In the genomic region with DNA sequence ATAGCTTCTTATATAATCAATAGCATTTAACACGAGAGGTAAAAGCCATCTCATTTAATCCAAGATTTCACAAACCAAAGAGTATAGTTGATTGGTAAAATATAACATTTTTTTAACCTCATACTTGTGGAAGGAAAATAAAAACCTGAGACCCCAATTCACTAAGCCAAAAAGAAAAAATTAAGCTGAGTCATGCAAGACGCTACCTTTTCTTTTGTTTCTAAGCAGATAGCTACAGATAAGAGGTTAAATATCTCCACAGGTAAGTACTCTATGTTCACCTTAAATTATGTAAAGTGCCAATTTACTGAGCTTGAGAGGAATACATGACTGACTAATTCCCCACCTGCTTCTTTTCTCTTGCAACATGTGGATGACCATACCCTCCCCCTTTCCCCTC, we compare ENCODE assay signal across 15 cellular contexts.
DNase-seq lines count a peak whose midpoint lies in the region; ATAC-seq and TF ChIP-seq lines count a peak whose summit lies in the region.
"Had no signal": no experiment of that assay in that cellular context is flagged by ENCODE, and none has a peak within 500 bp of the region (broad histone marks: within the 10 kb centered on the region; RNA-seq: fewer than 3 reads in every experiment).

No MANE protein-coding gene starts in this region.

- no CpG with 5 or more reads among the region's 2 CpGs for WGBS in mesendoderm (ENCODE audit: extremely low coverage, insufficient coverage, low lambda C conversion rate)

- no peaks in the 10 kb centered on the region for H3K27me3 Mint-ChIP-seq in Calu3 (ENCODE audit: unreplicated experiment)

- no TSS peak for BruUV-seq in Calu3 (replicated peaks; lab: Mats Ljungman, UMichigan)
- no TSS peak for BruUV-seq in PC-9 (replicated peaks; lab: Mats Ljungman, UMichigan)

- 0 out of 2 replicates have a peak overlapping the region, but pooled peaks have one; percentile 39 for H2AFZ ChIP-seq in PC-9

- no peaks in the 10 kb centered on the region for H3K36me3 Mint-ChIP-seq in Calu3 (ENCODE audit: insufficient read depth, unreplicated experiment)
- H3K36me3 Mint-ChIP-seq: CD14-positive monocyte; CD8-positive, alpha-beta T cell had no signal

- peak overlapping the region; percentile 14 for H3K27ac ChIP-seq in HUES48 (ENCODE audit: low read depth, low read length)
- peak overlapping the region; percentile 48 for H3K27ac ChIP-seq in PC-9
- no peak overlapping the region for H3K27ac ChIP-seq in mesendoderm (ENCODE audit: low read depth, low read length)

- H3F3A ChIP-seq in PC-9 (ENCODE audit: insufficient read depth, low read depth), result no peaks in the 10 kb centered on the region

- peak overlapping the region; percentile 51 for H3K4me2 ChIP-seq in PC-9
- H3K4me2 ChIP-seq in mesendoderm (ENCODE audit: low read length), result no peak overlapping the region

- no peak overlapping the region for H2BK120ac ChIP-seq in mesendoderm (ENCODE audit: low read depth, low read length)

- peaks cover 3% of the 10 kb centered on the region for H3K9me3 Mint-ChIP-seq in Calu3 (ENCODE audit: low read depth, unreplicated experiment)

- intact Hi-C loops in Calu3 (cut with micrococcal nuclease; ENCODE audit: unreplicated experiment), result no loop called here
- intact Hi-C loops in PC-9 (cut with micrococcal nuclease; ENCODE audit: unreplicated experiment), result no loop called here

- H3K79me2 ChIP-seq in PC-9 (ENCODE audit: low read depth), result no peaks in the 10 kb centered on the region
- no peaks in the 10 kb centered on the region for H3K79me2 ChIP-seq in mesendoderm (ENCODE audit: control insufficient read depth, insufficient read depth, low read length)

- no peak overlapping the region for H2AK5ac ChIP-seq in mesendoderm (ENCODE audit: low read length)

- H3K9me2 ChIP-seq in PC-9 (ENCODE audit: insufficient read depth), result no peaks in the 10 kb centered on the region

- no peak overlapping the region for H4K5ac ChIP-seq in mesendoderm (ENCODE audit: low read length)

- no peak overlapping the region for H2BK15ac ChIP-seq in mesendoderm (replicated peaks; ENCODE audit: low read depth)

- no peak overlapping the region for H3K4ac ChIP-seq in mesendoderm (ENCODE audit: low read depth, low read length)

- H3K4me3 Mint-ChIP-seq in Calu3 (ENCODE audit: low read depth, unreplicated experiment), result no peak overlapping the region
- H3K4me3 Mint-ChIP-seq: CD14-positive monocyte; CD8-positive, alpha-beta T cell had no signal

- TF ChIP-seq CTCF in Calu3 (IDR thresholded peaks at IDR 0.05; ENCODE audit: unreplicated experiment) (no peak), PC-9 (conservative IDR thresholded peaks at IDR 0.05) (no peak)

- no peak overlapping the region for H3K18ac ChIP-seq in mesendoderm (ENCODE audit: low read length)

- H3K27me3 ChIP-seq in HUES48 (ENCODE audit: control insufficient read depth, insufficient read depth, low read length) (no peaks in the 10 kb centered on the region), PC-9 (ENCODE audit: insufficient read depth, low read depth) (no peaks in the 10 kb centered on the region), mesendoderm (ENCODE audit: insufficient read depth, low read length, poor library complexity) (no peaks in the 10 kb centered on the region)

- ATAC-seq in GM21447 (IDR thresholded peaks at IDR 0.05; ENCODE audit: unreplicated experiment) (no peak), GM18519 (IDR thresholded peaks at IDR 0.05; ENCODE audit: low FRiP score, unreplicated experiment) (no peak), GM21515 (IDR thresholded peaks at IDR 0.05; ENCODE audit: unreplicated experiment) (no peak)
- ATAC-seq: CD8-positive, alpha-beta T cell had no signal

- DNase-seq in Calu3, result no peak
- DNase-seq in PC-9, result no peak
- peak; percentile 4 for DNase-seq in mesendoderm
- DNase-seq: CD8-positive, alpha-beta T cell; COR-L47; DND-41; GDM1; GOT3; HCEC 1CT; Karpas-422 had no signal

- no peaks in the 10 kb centered on the region for H3K36me3 ChIP-seq in HUES48 (ENCODE audit: control insufficient read depth, insufficient read depth, low read length)
- no peaks in the 10 kb centered on the region for H3K36me3 ChIP-seq in PC-9 (ENCODE audit: low read depth)
- H3K36me3 ChIP-seq in mesendoderm (ENCODE audit: control insufficient read depth, insufficient read depth, low read length), result no peaks in the 10 kb centered on the region

- H3K23ac ChIP-seq in mesendoderm (ENCODE audit: low read length), result no peak overlapping the region

- no peak overlapping the region for H3K9ac ChIP-seq in HUES48 (ENCODE audit: low read depth, low read length)
- H3K9ac ChIP-seq in mesendoderm (ENCODE audit: low read length), result no peak overlapping the region

- no peak overlapping the region for H3K56ac ChIP-seq in mesendoderm (ENCODE audit: low read length)

- no peaks in the 10 kb centered on the region for H4K20me1 ChIP-seq in PC-9 (ENCODE audit: insufficient read depth)

- CTCF ChIA-PET in Calu3 (lab: Charles Lee), result interaction anchor here (1.0 kb wide), 1 partner anchor 142 kb away, joined by 3 read pairs; no protein-coding TSS in a partner anchor
- CTCF ChIA-PET in PC-9 (lab: Charles Lee), result no interaction called here

- H3K4me3 ChIP-seq in HUES48 (ENCODE audit: low read depth, low read length) (no peak overlapping the region), PC-9 (no peak overlapping the region; the same call in 1 of the 2 replicates), mesendoderm (ENCODE audit: low read length) (no peak overlapping the region)

- H3K9me3 ChIP-seq in HUES48 (ENCODE audit: control insufficient read depth, insufficient read depth, low read length) (no peaks in the 10 kb centered on the region), PC-9 (ENCODE audit: insufficient read depth, low read depth) (no peaks in the 10 kb centered on the region)

- no peak overlapping the region for H2BK5ac ChIP-seq in mesendoderm (ENCODE audit: low read length)

- H3K4me1 ChIP-seq in HUES48 (ENCODE audit: control insufficient read depth, insufficient read depth, low read length) (peaks cover 46% of the 10 kb centered on the region), PC-9 (replicated peaks; ENCODE audit: insufficient read depth) (peaks cover 42% of the 10 kb centered on the region), mesendoderm (ENCODE audit: control insufficient read depth, low read depth, low read length) (peaks cover 4% of the 10 kb centered on the region)

- H3K4me1 Mint-ChIP-seq in Calu3 (ENCODE audit: low read depth, unreplicated experiment), result peaks cover 65% of the 10 kb centered on the region
- H3K4me1 Mint-ChIP-seq: CD14-positive monocyte had no signal

- POLR2A ChIA-PET in PC-9 (lab: Charles Lee; ENCODE audit: unreplicated experiment), result no interaction called here

- no peaks in the 10 kb centered on the region for H3K79me1 ChIP-seq in mesendoderm (ENCODE audit: low read length)

- H3K27ac Mint-ChIP-seq in Calu3 (ENCODE audit: unreplicated experiment), result peak overlapping the region; percentile 29
- H3K27ac Mint-ChIP-seq: CD14-positive monocyte; CD8-positive, alpha-beta T cell had no signal

- H4K8ac ChIP-seq in mesendoderm (ENCODE audit: low read depth, low read length), result no peak overlapping the region
